Comparison of ENCODE assay signal across 1 cellular context in genomic region chr2:217360781-217361485, GRCh38.
TF ChIP-seq lines count a peak whose summit lies in the region.

No MANE protein-coding gene starts in this region.

TF ChIP-seq in K562, 482 proteins besides CTCF, POLR2A, EP300 and RAD21 (continued from another document and continues in another):
- TF ChIP-seq CHAMP1 (IDR thresholded peaks at IDR 0.05) = no peak
- TF ChIP-seq PML (IDR thresholded peaks at IDR 0.05; ENCODE audit: low read length) = no peak
- TF ChIP-seq UBTF (IDR thresholded peaks at IDR 0.05; ENCODE audit: borderline replicate concordance in 1 of 2, low read depth in 2 of 2, low read length in 2 of 2) = no peak
- TF ChIP-seq VEZF1 (CRISPR knock-in tag; IDR thresholded peaks at IDR 0.05) = peak; percentile 53
- no peak for TF ChIP-seq KLF1 (tag; IDR thresholded peaks at IDR 0.05)
- no peak for TF ChIP-seq ZNF277 (CRISPR knock-in tag; IDR thresholded peaks at IDR 0.05; ENCODE audit: borderline replicate concordance)
- no peak for TF ChIP-seq ZBED1 (IDR thresholded peaks at IDR 0.05)
- no peak for TF ChIP-seq ZSCAN32 (CRISPR knock-in tag; IDR thresholded peaks at IDR 0.05)
- no peak for TF ChIP-seq BRF1 (IDR thresholded peaks at IDR 0.05; ENCODE audit: borderline replicate concordance, extremely low read depth, insufficient read length)
- no peak for TF ChIP-seq RFX5 (IDR thresholded peaks at IDR 0.05; ENCODE audit: low read depth, low read length)
- TF ChIP-seq TFAP4 (CRISPR knock-in tag; IDR thresholded peaks at IDR 0.05; ENCODE audit: borderline replicate concordance) = no peak
- TF ChIP-seq CREB3L1 (IDR thresholded peaks at IDR 0.05; ENCODE audit: borderline replicate concordance, low read depth) = no peak
- no peak for TF ChIP-seq MCM3 (IDR thresholded peaks at IDR 0.05)
- no peak for TF ChIP-seq GTF2E2 (tag; IDR thresholded peaks at IDR 0.05)
- peak; percentile 93 for TF ChIP-seq MEIS2 (IDR thresholded peaks at IDR 0.05; ENCODE audit: partially characterized antibody)
- TF ChIP-seq CREB1 (IDR thresholded peaks at IDR 0.05) = no peak
- TF ChIP-seq CREB1 (CRISPR knock-in tag; IDR thresholded peaks at IDR 0.05) = no peak
- peak; percentile 71 for TF ChIP-seq ZNF384 (IDR thresholded peaks at IDR 0.05; ENCODE audit: low read depth, low read length)
- no peak for TF ChIP-seq MGA (IDR thresholded peaks at IDR 0.05)
- TF ChIP-seq ZNF232 (CRISPR knock-in tag; IDR thresholded peaks at IDR 0.05) = no peak
- TF ChIP-seq NONO (IDR thresholded peaks at IDR 0.05; ENCODE audit: low read depth in 2 of 2, low read length in 1 of 2) = no peak
- TF ChIP-seq RCOR1 (IDR thresholded peaks at IDR 0.05; ENCODE audit: borderline replicate concordance in 1 of 2, low read depth in 2 of 2, low read length in 2 of 2) = peak in 1 of 2 experiments; percentile 25; a peak in 1 of 4 replicates
- TF ChIP-seq ZSCAN29 (IDR thresholded peaks at IDR 0.05) = no peak
- no peak for TF ChIP-seq CBX1 (IDR thresholded peaks at IDR 0.05; ENCODE audit: low read depth)
- no peak for TF ChIP-seq MLX (CRISPR knock-in tag; conservative IDR thresholded peaks at IDR 0.05)
- TF ChIP-seq CBX5 (IDR thresholded peaks at IDR 0.05; ENCODE audit: borderline replicate concordance, low read depth) = no peak
- no peak for TF ChIP-seq ZNF408 (CRISPR knock-in tag; IDR thresholded peaks at IDR 0.05; ENCODE audit: low read depth)
- no peak for TF ChIP-seq ZNF280A (IDR thresholded peaks at IDR 0.05; ENCODE audit: low read depth, partially characterized antibody)
- TF ChIP-seq NR2C1 (IDR thresholded peaks at IDR 0.05) = no peak
- no peak for TF ChIP-seq NR2C1 (tag; IDR thresholded peaks at IDR 0.05)
- TF ChIP-seq SAFB2 (IDR thresholded peaks at IDR 0.05; ENCODE audit: borderline replicate concordance, low read depth, low read length, severe bottlenecking) = no peak
- TF ChIP-seq FUS (optimal IDR thresholded peaks at IDR 0.05; ENCODE audit: low read depth, low read length) = no peak
- TF ChIP-seq ZNF431 (CRISPR knock-in tag; IDR thresholded peaks at IDR 0.05) = no peak
